26 cellular contexts compared by ENCODE assay signal in genomic region chr19:29503785-29504184, GRCh38. TPM values are rescaled to one million over a fixed set of nuclear protein-coding genes. Genes with fewer than 3 reads are reported as not detected.
"Had no signal": no experiment of that assay in that cellular context is flagged by ENCODE, and none has a peak within 500 bp of the region (broad histone marks: within the 10 kb centered on the region; RNA-seq: fewer than 3 reads in every experiment).

No MANE protein-coding gene starts in this region.

- H3K4me3 Mint-ChIP-seq: activated B cell treated with CpG ODN at 0.5 μM for 24 hours; activated CD4-positive, alpha-beta T cell treated with anti-CD3 and anti-CD28 coated beads, Interleukin-2, amount 10 ng/mL, durations not matched to agents 24 days and 14 days; activated CD8-positive, alpha-beta memory T cell treated with anti-CD3 and anti-CD28 coated beads, Interleukin-2, amount 10 ng/mL, durations not matched to agents 7 days and 5 days; activated naive CD4-positive, alpha-beta T cell treated with anti-CD3 and anti-CD28 coated beads for 36 hours; activated naive CD8-positive, alpha-beta T cell; activated T-cell treated with anti-CD3 and anti-CD28 coated beads, Interleukin-2, amount 50 U/mL, for 24 hours; activated T-helper 1 cell treated with anti-CD3 and anti-CD28 coated beads, Interleukin-12 subunit alpha, Interleukin-12 subunit beta, Interleukin-2, Interleukin-4 antibody, amounts not matched to agents 30 ng/mL and 10 ng/mL and 1 ng/mL, durations not matched to agents 14 hours and 24 hours and 36 hours had no signal

- H3K27ac ChIP-seq: brain microvascular endothelial cell had no signal

- DNase-seq: activated B cell treated with CpG ODN at 0.5 μM for 24 hours; activated CD4-positive, alpha-beta T cell treated with anti-CD3 and anti-CD28 coated beads for 1 hour; activated CD4-positive, alpha-beta T cell treated with anti-CD3 and anti-CD28 coated beads, Interleukin-2, amount 10 ng/mL, durations not matched to agents 24 days and 14 days; activated CD4-positive, alpha-beta T cell treated with anti-CD3 and anti-CD28 coated beads, Interleukin-2, amount 50 U/mL, for 48 hours; activated CD8-positive, alpha-beta memory T cell treated with anti-CD3 and anti-CD28 coated beads, Interleukin-2, amount 10 ng/mL, durations not matched to agents 7 days and 5 days; activated gamma-delta T cell; activated naive CD4-positive, alpha-beta T cell treated with anti-CD3 and anti-CD28 coated beads for 36 hours; activated T-cell treated with anti-CD3 and anti-CD28 coated beads, Interleukin-2, amount 50 U/mL, for 24 hours; brain microvascular endothelial cell; MG63; MV-4-11; NCI-H1092 treated with DMSO at 0.1 percent for 48 hours; NCI-H1417 treated with DMSO at 0.1 percent for 48 hours; NCI-H1694; NCI-H2029 treated with DMSO at 0.1 percent for 48 hours; NCI-H345; NCI-H510A treated with DMSO at 0.1 percent for 48 hours; NCI-H69; PC-3; SHP77 treated with DMSO at 0.1 percent for 48 hours; T-helper 2 cell; T1000 had no signal

- H3K36me3 Mint-ChIP-seq: activated CD8-positive, alpha-beta memory T cell treated with anti-CD3 and anti-CD28 coated beads, Interleukin-2, amount 10 ng/mL, durations not matched to agents 7 days and 5 days; activated naive CD8-positive, alpha-beta T cell had no signal

- H3K9me3 Mint-ChIP-seq: activated CD4-positive, alpha-beta T cell treated with anti-CD3 and anti-CD28 coated beads, Interleukin-2, amount 10 ng/mL, durations not matched to agents 24 days and 14 days; activated naive CD4-positive, alpha-beta T cell treated with anti-CD3 and anti-CD28 coated beads for 36 hours; activated T-cell treated with anti-CD3 and anti-CD28 coated beads, Interleukin-2, amount 50 U/mL, for 24 hours; activated T-helper 1 cell treated with anti-CD3 and anti-CD28 coated beads, Interleukin-12 subunit alpha, Interleukin-12 subunit beta, Interleukin-2, Interleukin-4 antibody, amounts not matched to agents 30 ng/mL and 10 ng/mL and 1 ng/mL, durations not matched to agents 14 hours and 24 hours and 36 hours had no signal

- H3K27me3 ChIP-seq: brain microvascular endothelial cell had no signal

- H3K27ac Mint-ChIP-seq: activated B cell treated with CpG ODN at 0.5 μM for 24 hours; activated CD4-positive, alpha-beta T cell treated with anti-CD3 and anti-CD28 coated beads, Interleukin-2, amount 10 ng/mL, durations not matched to agents 24 days and 14 days; activated CD8-positive, alpha-beta memory T cell treated with anti-CD3 and anti-CD28 coated beads, Interleukin-2, amount 10 ng/mL, durations not matched to agents 7 days and 5 days; activated naive CD4-positive, alpha-beta T cell treated with anti-CD3 and anti-CD28 coated beads for 36 hours; activated naive CD8-positive, alpha-beta T cell; activated T-cell treated with anti-CD3 and anti-CD28 coated beads, Interleukin-2, amount 50 U/mL, for 24 hours; activated T-helper 1 cell treated with anti-CD3 and anti-CD28 coated beads, Interleukin-12 subunit alpha, Interleukin-12 subunit beta, Interleukin-2, Interleukin-4 antibody, amounts not matched to agents 30 ng/mL and 10 ng/mL and 1 ng/mL, durations not matched to agents 14 hours and 24 hours and 36 hours had no signal

- H3K36me3 ChIP-seq: brain microvascular endothelial cell, MG63 had no signal

- H3K4me3 ChIP-seq: MG63 had no signal

- H3K4me1 Mint-ChIP-seq: activated B cell treated with CpG ODN at 0.5 μM for 24 hours; activated CD4-positive, alpha-beta T cell treated with anti-CD3 and anti-CD28 coated beads, Interleukin-2, amount 10 ng/mL, durations not matched to agents 24 days and 14 days; activated CD8-positive, alpha-beta memory T cell treated with anti-CD3 and anti-CD28 coated beads, Interleukin-2, amount 10 ng/mL, durations not matched to agents 7 days and 5 days had no signal

- H3K27me3 Mint-ChIP-seq: activated CD4-positive, alpha-beta T cell treated with anti-CD3 and anti-CD28 coated beads, Interleukin-2, amount 10 ng/mL, durations not matched to agents 24 days and 14 days; activated CD8-positive, alpha-beta memory T cell treated with anti-CD3 and anti-CD28 coated beads, Interleukin-2, amount 10 ng/mL, durations not matched to agents 7 days and 5 days had no signal

- FAIRE-seq: RCC 7860, TTC549 had no signal

- H3K9me3 ChIP-seq: MG63 had no signal

RNA-seq across cellular contexts. Expression of gene VSTM2B, which starts 22.0 kb away (rescaled TPM):
- total RNA-seq: activated B cell treated with CpG ODN at 0.5 μM for 24 hours; activated CD4-positive, alpha-beta T cell treated with anti-CD3 and anti-CD28 coated beads, Interleukin-2, amount 10 ng/mL, durations not matched to agents 24 days and 14 days; activated CD8-positive, alpha-beta memory T cell treated with anti-CD3 and anti-CD28 coated beads, Interleukin-2, amount 10 ng/mL, durations not matched to agents 7 days and 5 days; activated naive CD4-positive, alpha-beta T cell treated with anti-CD3 and anti-CD28 coated beads for 36 hours; activated T-helper 1 cell treated with anti-CD3 and anti-CD28 coated beads, Interleukin-12 subunit alpha, Interleukin-12 subunit beta, Interleukin-2, Interleukin-4 antibody, amounts not matched to agents 30 ng/mL and 10 ng/mL and 1 ng/mL, durations not matched to agents 14 hours and 24 hours and 36 hours; PC-3 had no signal
